In the genomic region with DNA sequence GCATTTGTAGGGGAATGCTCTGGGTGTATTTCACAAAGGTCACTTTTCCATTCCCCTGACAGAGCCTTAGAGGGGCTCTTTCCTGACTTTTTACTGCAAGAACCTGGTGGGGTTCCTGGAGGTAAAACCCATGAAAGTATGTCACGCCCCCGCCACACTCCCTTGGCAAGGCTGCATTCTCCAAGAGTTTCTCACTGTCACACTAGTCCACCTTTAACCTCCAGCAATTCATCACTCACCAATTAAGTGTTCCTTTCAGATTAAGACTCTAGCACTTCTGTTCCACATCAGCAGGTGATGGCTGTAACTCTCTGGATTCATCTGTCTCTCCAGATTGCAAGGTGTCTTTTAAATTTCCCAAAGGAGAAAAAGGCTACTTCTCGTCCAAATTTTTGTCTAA, we compare ENCODE assay signal across 30 cellular contexts. TPM values are rescaled to one million over a fixed set of nuclear protein-coding genes. Genes with fewer than 3 reads are reported as not detected.
"Had no signal": no experiment of that assay in that cellular context is flagged by ENCODE, and none has a peak within 500 bp of the region (broad histone marks: within the 10 kb centered on the region; RNA-seq: fewer than 3 reads in every experiment).

No MANE protein-coding gene starts in this region.

- ATAC-seq: effector memory CD8-positive, alpha-beta T cell; gastroesophageal sphincter; lower lobe of right lung; sciatic nerve; stimulated activated memory B cell treated with anti-CD40 and anti-IgM and Interleukin-4, amounts not matched to agents 10 μg/mL and 1 μg/mL and 100 μg/mL, for 72 hours; upper lobe of right lung had no signal

- H3K27ac ChIP-seq: epithelial cell of prostate, esophagus squamous epithelium, gastroesophageal sphincter, left ventricle myocardium inferior, lower lobe of right lung, parathyroid adenoma, prostate gland, spleen, tibial nerve, upper lobe of right lung, vagina had no signal

- H3K36me3 ChIP-seq: esophagus squamous epithelium, gastroesophageal sphincter, left ventricle myocardium inferior, lower lobe of right lung, prostate gland, spleen, tibial nerve, upper lobe of right lung, vagina had no signal

- H3K4me1 ChIP-seq: esophagus squamous epithelium, gastroesophageal sphincter, left ventricle myocardium inferior, lower lobe of right lung, parathyroid adenoma, prostate gland, spleen, tibial nerve, upper lobe of right lung, vagina had no signal

- H3K4me1 Mint-ChIP-seq: immature natural killer cell; memory B cell; naive B cell; nephron; stimulated activated memory B cell treated with anti-CD40 and anti-IgM and Interleukin-4, amounts not matched to agents 10 μg/mL and 1 μg/mL and 100 μg/mL, for 72 hours had no signal

- DNase-seq: effector memory CD8-positive, alpha-beta T cell; esophagus squamous epithelium; foreskin fibroblast; immature natural killer cell; left ventricle myocardium inferior; lower lobe of right lung; midbrain; naive B cell; retina; spleen; stimulated activated CD4-positive, alpha-beta T cell treated with anti-CD3 and anti-CD28 coated beads, Interleukin-15, amount 100 ng/mL, for 24 hours; stimulated activated CD4-positive, alpha-beta T cell treated with anti-CD3 and anti-CD28 coated beads, Interleukin-1b, Interleukin-23, amount 100 ng/mL, for 48 hours; stimulated activated CD4-positive, alpha-beta T cell treated with anti-CD3 and anti-CD28 coated beads, Interleukin-4, amount 100 ng/mL, for 24 hours; upper lobe of right lung had no signal

- H2AFZ ChIP-seq: parathyroid adenoma had no signal

- H3K27ac Mint-ChIP-seq: dendritic cell treated with granulocyte-macrophage colony-stimulating factor and Interleukin-4, amounts not matched to agents 40 ng/mL and 50 ng/mL, for 4 days; effector memory CD8-positive, alpha-beta T cell; immature natural killer cell; memory B cell; naive B cell; nephron; stimulated activated memory B cell treated with anti-CD40 and anti-IgM and Interleukin-4, amounts not matched to agents 10 μg/mL and 1 μg/mL and 100 μg/mL, for 72 hours; stimulated activated naive CD8-positive, alpha-beta T cell treated with anti-CD3 and anti-CD28 coated beads, Interleukin-15, Interleukin-2, amounts not matched to agents 100 ng/mL and 50 ng/mL, for 24 hours had no signal

- H3K27me3 ChIP-seq: tibial nerve, vagina had no signal

- H3K4me3 Mint-ChIP-seq: dendritic cell treated with granulocyte-macrophage colony-stimulating factor and Interleukin-4, amounts not matched to agents 40 ng/mL and 50 ng/mL, for 4 days; effector memory CD8-positive, alpha-beta T cell; immature natural killer cell; memory B cell; naive B cell; nephron; stimulated activated memory B cell treated with anti-CD40 and anti-IgM and Interleukin-4, amounts not matched to agents 10 μg/mL and 1 μg/mL and 100 μg/mL, for 72 hours; stimulated activated naive CD8-positive, alpha-beta T cell treated with anti-CD3 and anti-CD28 coated beads, Interleukin-15, Interleukin-2, amounts not matched to agents 100 ng/mL and 50 ng/mL, for 24 hours had no signal

- H3K4me3 ChIP-seq: esophagus squamous epithelium, gastroesophageal sphincter, left ventricle myocardium inferior, lower lobe of right lung, prostate gland, spleen, tibial nerve, upper lobe of right lung, vagina had no signal

- H3K79me2 ChIP-seq: parathyroid adenoma had no signal

RNA-seq across cellular contexts. Expression of gene NKX2-4, which starts 32.7 kb away (rescaled TPM):
- total RNA-seq: esophagus squamous epithelium, gastroesophageal sphincter, left ventricle myocardium inferior, lower lobe of right lung, omental fat pad, sciatic nerve, skeletal muscle tissue, spleen, temporal lobe, tibial nerve, upper lobe of right lung, vagina had no signal
- polyA plus RNA-seq: immature natural killer cell, keratinocyte, spleen had no signal
